In genomic region chr13:98214008-98214643, GRCh38 we compare ENCODE assay signal across 12 cellular contexts. TPM values are rescaled to one million over a fixed set of nuclear protein-coding genes. Genes with fewer than 3 reads are reported as not detected.
DNase-seq lines count a peak whose midpoint lies in the region; ATAC-seq and TF ChIP-seq lines count a peak whose summit lies in the region.
"Had no signal": no experiment of that assay in that cellular context is flagged by ENCODE, and none has a peak within 500 bp of the region (broad histone marks: within the 10 kb centered on the region; RNA-seq: fewer than 3 reads in every experiment).

No MANE protein-coding gene starts in this region.

- H3K36me3 ChIP-seq in SJSA1: peaks cover 21% of the 10 kb centered on the region
- no peaks in the 10 kb centered on the region for H3K36me3 ChIP-seq in sigmoid colon

- ATAC-seq in HG02981 (IDR thresholded peaks at IDR 0.05; ENCODE audit: unreplicated experiment): no peak

- 51 to 69% methylated on average over 16 of the region's 16 CpGs for WGBS in sigmoid colon, 2 donors

- H3K4me1 ChIP-seq in SJSA1 (replicated peaks): peaks cover 45% of the 10 kb centered on the region
- H3K4me1 ChIP-seq in sigmoid colon: peaks cover 0 to 54% (median 28%) of the 10 kb centered on the region in 4 donors

- DNase-seq in GM03348 (ENCODE audit: low spot score) (peak; percentile 54), SJSA1 (ENCODE audit: low read depth in 1 of 2, low spot score in 2 of 2) (peak in 1 of 2 experiments; percentile 49), iris pigment epithelial cell (ENCODE audit: low read depth) (peak; percentile 67), sigmoid colon (no peak), globus pallidus (ENCODE audit: low spot score) (no peak), NCI-H1694 treated with DMSO at 0.1 percent for 48 hours (lab: John Stamatoyannopoulos, UW) (no peak), activated gamma-delta T cell (lab: John Stamatoyannopoulos, UW) (no peak)
- DNase-seq: activated naive CD4-positive, alpha-beta T cell treated with Interleukin-2 at 50 U/mL for 16 hours; endodermal cell; NCI-H82 had no signal

- H3K27ac ChIP-seq in SJSA1: peak overlapping the region; percentile 13; the same call in 1 of the 2 replicates
- H3K27ac ChIP-seq in sigmoid colon: peak overlapping the region in 3 of 4 donors; percentile 10 to 68 (median 67)

- TF ChIP-seq CTCF in sigmoid colon (IDR thresholded peaks at IDR 0.05): no peak

- no peaks in the 10 kb centered on the region for H3K27me3 ChIP-seq in SJSA1 (replicated peaks)
- H3K27me3 ChIP-seq in sigmoid colon: no peaks in the 10 kb centered on the region

- H3K9me3 ChIP-seq in SJSA1 (replicated peaks): no peaks in the 10 kb centered on the region
- no peaks in the 10 kb centered on the region for H3K9me3 ChIP-seq in sigmoid colon

- no peak for TF ChIP-seq POLR2A in sigmoid colon (IDR thresholded peaks at IDR 0.05)

- TF ChIP-seq EP300 in sigmoid colon (IDR thresholded peaks at IDR 0.05): no peak

- H3K4me3 ChIP-seq in SJSA1: no peak overlapping the region
- H3K4me3 ChIP-seq in sigmoid colon: peak overlapping the region in 1 of 4 donors; percentile 12

- intact Hi-C loops in sigmoid colon (cut with DNase I): no loop called here

RNA-seq across cellular contexts. Expression of gene RNF113B, which starts 37.1 kb away (rescaled TPM):
- not detected in 2 replicates for total RNA-seq in SJSA1 (2014; rRNA removed; shearing (Covaris generic))
- total RNA-seq in sigmoid colon: not detected
- not detected for polyA plus RNA-seq in sigmoid colon
- total RNA-seq: endodermal cell, urinary bladder had no signal
- polyA plus RNA-seq: urinary bladder had no signal

Comparison
In these comparisons a context has a peak if more than half of its experiments do, and no peak if none do; other contexts are left out.
1. DNase-seq: peak in GM03348 (single experiment) and iris pigment epithelial cell (single experiment); none in sigmoid colon (single experiment), globus pallidus (single experiment), NCI-H1694 treated with DMSO at 0.1 percent for 48 hours (single experiment) and activated gamma-delta T cell (single experiment).